In the genomic region with DNA sequence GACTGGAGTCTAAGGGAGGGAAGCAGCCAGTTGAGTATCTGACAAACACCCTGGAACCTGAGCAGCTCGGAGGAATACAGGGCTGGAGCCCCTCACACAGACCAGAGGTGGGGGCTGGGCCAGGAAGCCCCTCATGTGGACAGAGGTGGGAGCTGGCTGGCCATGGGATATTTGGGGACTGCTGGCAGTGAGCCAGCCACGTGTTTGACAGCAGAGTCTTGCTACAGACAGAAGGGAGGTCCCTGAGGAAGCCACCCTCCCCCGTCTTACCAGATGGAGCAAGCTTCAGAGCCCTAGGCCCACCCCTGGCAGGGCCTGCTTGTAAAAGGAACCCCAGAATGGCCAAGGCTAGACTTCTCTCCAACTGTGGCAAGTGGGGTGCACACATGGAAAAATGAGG, we compare ENCODE assay signal across 19 cellular contexts. TPM values are rescaled to one million over a fixed set of nuclear protein-coding genes. Genes with fewer than 3 reads are reported as not detected.
DNase-seq lines count a peak whose midpoint lies in the region; ATAC-seq lines count a peak whose summit lies in the region.
"Had no signal": no experiment of that assay in that cellular context is flagged by ENCODE, and none has a peak within 500 bp of the region (broad histone marks: within the 10 kb centered on the region; RNA-seq: fewer than 3 reads in every experiment).

No MANE protein-coding gene starts in this region.

- no peak overlapping the region for H3K4me3 ChIP-seq in CD8-positive, alpha-beta memory T cell (ENCODE audit: low read length)
- H3K4me3 ChIP-seq: mucosa of descending colon, ovary, smooth muscle cell had no signal

- H3K27ac Mint-ChIP-seq in activated naive CD4-positive, alpha-beta T cell treated with anti-CD3 and anti-CD28 coated beads for 36 hours = peak overlapping the region; percentile 92
- peak overlapping the region in 7 of 8 donors; percentile 8 to 92 (median 34) for H3K27ac Mint-ChIP-seq in CD8-positive, alpha-beta memory T cell
- H3K27ac Mint-ChIP-seq in activated CD8-positive, alpha-beta memory T cell treated with anti-CD3 and anti-CD28 coated beads, Interleukin-2, amount 10 ng/mL, durations not matched to agents 7 days and 5 days = no peak overlapping the region
- peak overlapping the region; percentile 85 to 99 (median 98) for H3K27ac Mint-ChIP-seq in naive thymus-derived CD8-positive, alpha-beta T cell

- no peaks in the 10 kb centered on the region for H3K27me3 ChIP-seq in CD8-positive, alpha-beta memory T cell (ENCODE audit: insufficient read depth, low read length, poor library complexity, severe bottlenecking)
- H3K27me3 ChIP-seq: ovary had no signal

- CTCF ChIA-PET in activated naive CD4-positive, alpha-beta T cell treated with anti-CD3 and anti-CD28 coated beads for 36 hours (lab: Charles Lee) = interaction anchor here (0.6 to 1.2 kb wide), 2 partner anchors 18 to 44 kb away, joined by 3 to 4 read pairs; a partner anchor contains a TSS
- CTCF ChIA-PET in CD8-positive, alpha-beta memory T cell (lab: Charles Lee) = interaction anchor here (1.3 kb wide), 1 partner anchor 27 kb away, joined by 4 read pairs; no protein-coding TSS in a partner anchor
- CTCF ChIA-PET in activated CD8-positive, alpha-beta memory T cell treated with anti-CD3 and anti-CD28 coated beads, Interleukin-2, amount 10 ng/mL, durations not matched to agents 7 days and 5 days (lab: Charles Lee) = no interaction called here

- DNase-seq in activated naive CD4-positive, alpha-beta T cell treated with anti-CD3 and anti-CD28 coated beads for 36 hours = no peak
- no peak for DNase-seq in activated naive CD4-positive, alpha-beta T cell treated with anti-CD3 and anti-CD28 coated beads, Interleukin-2, amount 50 U/mL, for 16 hours
- DNase-seq in CD8-positive, alpha-beta memory T cell = no peak
- peak; percentile 29 for DNase-seq in activated CD8-positive, alpha-beta memory T cell treated with anti-CD3 and anti-CD28 coated beads, Interleukin-2, amount 10 ng/mL, durations not matched to agents 7 days and 5 days
- DNase-seq in naive thymus-derived CD8-positive, alpha-beta T cell = no peak
- no peak for DNase-seq in SK-N-DZ (ENCODE audit: low spot score)
- DNase-seq in activated CD4-positive, CD25-positive, alpha-beta regulatory T cell treated with anti-CD3 and anti-CD28 coated beads, Interleukin-2, amount 50 U/mL, for 72 hours = no peak
- DNase-seq in middle frontal gyrus (ENCODE audit: extremely low spot score, low spot score) = no peak
- DNase-seq: activated CD4-positive, alpha-beta T cell treated with anti-CD3 and anti-CD28 coated beads, Interleukin-2, amount 10 ng/mL, durations not matched to agents 24 days and 14 days; activated effector memory CD4-positive, alpha-beta T cell treated with Interleukin-2 at 50 U/mL for 16 hours; amygdala; C1 segment of cervical spinal cord; HCEC 1CT; mucosa of descending colon; ovary; PC-3; retina had no signal

- H3K9me3 Mint-ChIP-seq in activated naive CD4-positive, alpha-beta T cell treated with anti-CD3 and anti-CD28 coated beads for 36 hours = no peaks in the 10 kb centered on the region
- no peaks in the 10 kb centered on the region for H3K9me3 Mint-ChIP-seq in CD8-positive, alpha-beta memory T cell
- no peaks in the 10 kb centered on the region for H3K9me3 Mint-ChIP-seq in activated CD8-positive, alpha-beta memory T cell treated with anti-CD3 and anti-CD28 coated beads, Interleukin-2, amount 10 ng/mL, durations not matched to agents 7 days and 5 days (ENCODE audit: low read depth)
- peaks cover 0 to 3% (median 0%) of the 10 kb centered on the region in 9 donors for H3K9me3 Mint-ChIP-seq in naive thymus-derived CD8-positive, alpha-beta T cell

- no peak overlapping the region for H3K4me3 Mint-ChIP-seq in activated naive CD4-positive, alpha-beta T cell treated with anti-CD3 and anti-CD28 coated beads for 36 hours
- H3K4me3 Mint-ChIP-seq in CD8-positive, alpha-beta memory T cell = peak overlapping the region in 1 of 7 donors; percentile 27
- H3K4me3 Mint-ChIP-seq in activated CD8-positive, alpha-beta memory T cell treated with anti-CD3 and anti-CD28 coated beads, Interleukin-2, amount 10 ng/mL, durations not matched to agents 7 days and 5 days = no peak overlapping the region
- H3K4me3 Mint-ChIP-seq in naive thymus-derived CD8-positive, alpha-beta T cell = peak overlapping the region in 4 of 10 donors; percentile 26 to 51 (median 32)
- H3K4me3 Mint-ChIP-seq: activated CD4-positive, alpha-beta T cell treated with anti-CD3 and anti-CD28 coated beads, Interleukin-2, amount 10 ng/mL, durations not matched to agents 24 days and 14 days had no signal

- no peaks in the 10 kb centered on the region for H3K27me3 Mint-ChIP-seq in activated naive CD4-positive, alpha-beta T cell treated with anti-CD3 and anti-CD28 coated beads for 36 hours (ENCODE audit: low read depth)
- no peaks in the 10 kb centered on the region for H3K27me3 Mint-ChIP-seq in CD8-positive, alpha-beta memory T cell
- H3K27me3 Mint-ChIP-seq in activated CD8-positive, alpha-beta memory T cell treated with anti-CD3 and anti-CD28 coated beads, Interleukin-2, amount 10 ng/mL, durations not matched to agents 7 days and 5 days = no peaks in the 10 kb centered on the region
- H3K27me3 Mint-ChIP-seq in naive thymus-derived CD8-positive, alpha-beta T cell = no peaks in the 10 kb centered on the region
- H3K27me3 Mint-ChIP-seq: activated CD4-positive, alpha-beta T cell treated with anti-CD3 and anti-CD28 coated beads, Interleukin-2, amount 10 ng/mL, durations not matched to agents 24 days and 14 days had no signal

- H3K9me3 ChIP-seq in CD8-positive, alpha-beta memory T cell (ENCODE audit: low read length) = no peaks in the 10 kb centered on the region
- H3K9me3 ChIP-seq: mucosa of descending colon, ovary had no signal

- peaks cover 26% of the 10 kb centered on the region for H3K36me3 Mint-ChIP-seq in activated naive CD4-positive, alpha-beta T cell treated with anti-CD3 and anti-CD28 coated beads for 36 hours (ENCODE audit: low read depth)
- H3K36me3 Mint-ChIP-seq in CD8-positive, alpha-beta memory T cell = peaks cover 3 to 75% (median 4%) of the 10 kb centered on the region in 3 donors
- peaks cover 4% of the 10 kb centered on the region for H3K36me3 Mint-ChIP-seq in activated CD8-positive, alpha-beta memory T cell treated with anti-CD3 and anti-CD28 coated beads, Interleukin-2, amount 10 ng/mL, durations not matched to agents 7 days and 5 days
- peaks cover 0 to 34% (median 12%) of the 10 kb centered on the region in 3 donors for H3K36me3 Mint-ChIP-seq in naive thymus-derived CD8-positive, alpha-beta T cell

- no peaks in the 10 kb centered on the region for H3K36me3 ChIP-seq in CD8-positive, alpha-beta memory T cell (ENCODE audit: insufficient read depth, low read length)
- H3K36me3 ChIP-seq: ovary had no signal

- H3K4me1 Mint-ChIP-seq in activated naive CD4-positive, alpha-beta T cell treated with anti-CD3 and anti-CD28 coated beads for 36 hours (ENCODE audit: low read depth) = peaks cover 56% of the 10 kb centered on the region
- H3K4me1 Mint-ChIP-seq in CD8-positive, alpha-beta memory T cell = peaks cover 41 to 88% (median 51%) of the 10 kb centered on the region in 3 donors
- peaks cover 46% of the 10 kb centered on the region for H3K4me1 Mint-ChIP-seq in activated CD8-positive, alpha-beta memory T cell treated with anti-CD3 and anti-CD28 coated beads, Interleukin-2, amount 10 ng/mL, durations not matched to agents 7 days and 5 days
- H3K4me1 Mint-ChIP-seq in naive thymus-derived CD8-positive, alpha-beta T cell = peaks cover 24 to 74% (median 68%) of the 10 kb centered on the region in 4 donors

- intact Hi-C loops in activated naive CD4-positive, alpha-beta T cell treated with anti-CD3 and anti-CD28 coated beads for 36 hours (cut with micrococcal nuclease) = no loop called here

- ATAC-seq in activated CD8-positive, alpha-beta memory T cell treated with anti-CD3 and anti-CD28 coated beads, Interleukin-2, amount 10 ng/mL, durations not matched to agents 7 days and 5 days = no peak
- no peak for ATAC-seq in naive thymus-derived CD8-positive, alpha-beta T cell
- ATAC-seq: mucosa of descending colon, PC-3, Right ventricle myocardium inferior had no signal

- peaks cover 74% of the 10 kb centered on the region for H3K4me1 ChIP-seq in CD8-positive, alpha-beta memory T cell (ENCODE audit: insufficient read depth, low read length)

- no peak overlapping the region for H3K27ac ChIP-seq in CD8-positive, alpha-beta memory T cell (ENCODE audit: low read depth, low read length)
- H3K27ac ChIP-seq: ovary had no signal

- POLR2A ChIA-PET in CD8-positive, alpha-beta memory T cell (lab: Charles Lee) = interaction anchor here (0.6 kb wide), 1 partner anchor 27 kb away, joined by 3 read pairs; no protein-coding TSS in a partner anchor
- POLR2A ChIA-PET in naive thymus-derived CD8-positive, alpha-beta T cell (lab: Charles Lee) = interaction anchor here (1.1 to 17.2 kb wide), 3 partner anchors 17 to 94 kb away, joined by 3 to 473 read pairs (median 85); a partner anchor contains a TSS

RNA-seq across cellular contexts. Expression of a gene that starts 3.6 kb away (rescaled TPM):
- 10 to 100 TPM; 35.0 to 38.6 TPM for total RNA-seq in activated naive CD4-positive, alpha-beta T cell treated with anti-CD3 and anti-CD28 coated beads for 36 hours
- 10 to 100 TPM; 48.0 to 49.2 TPM for total RNA-seq in CD8-positive, alpha-beta memory T cell
- polyA plus RNA-seq in CD8-positive, alpha-beta memory T cell = 46.4 TPM
- 10 to 100 TPM; 31.5 to 33.0 TPM for total RNA-seq in activated CD8-positive, alpha-beta memory T cell treated with anti-CD3 and anti-CD28 coated beads, Interleukin-2, amount 10 ng/mL, durations not matched to agents 7 days and 5 days
- 100 to 1,000 TPM; 265 to 270 TPM for total RNA-seq in naive thymus-derived CD8-positive, alpha-beta T cell
- polyA plus RNA-seq in naive thymus-derived CD8-positive, alpha-beta T cell = 10 to 100 TPM; 46.4 to 82.1 (median 57.8) TPM
- polyA plus RNA-seq in SK-N-DZ (2014; cell fraction: cytosol; rRNA removed) = 63.4 and 67.8 TPM in 2 replicates
- polyA plus RNA-seq in SK-N-DZ (2014; cell fraction: nucleus; rRNA removed) = 146 and 220 TPM in 2 replicates

RNA-seq across cellular contexts. Expression of a gene that starts 43.6 kb away (rescaled TPM):
- total RNA-seq in activated naive CD4-positive, alpha-beta T cell treated with anti-CD3 and anti-CD28 coated beads for 36 hours = 10 to 100 TPM; 71.5 to 72.0 TPM
- 10 to 100 TPM; 92.8 to 93.8 TPM for total RNA-seq in CD8-positive, alpha-beta memory T cell
- polyA plus RNA-seq in CD8-positive, alpha-beta memory T cell = 32.8 TPM
- 10 to 100 TPM; 65.1 to 71.9 TPM for total RNA-seq in activated CD8-positive, alpha-beta memory T cell treated with anti-CD3 and anti-CD28 coated beads, Interleukin-2, amount 10 ng/mL, durations not matched to agents 7 days and 5 days
- total RNA-seq in naive thymus-derived CD8-positive, alpha-beta T cell = 100 to 1,000 TPM; 550 to 574 TPM
- 10 to 100 TPM; 68.3 to 78.7 (median 69.9) TPM for polyA plus RNA-seq in naive thymus-derived CD8-positive, alpha-beta T cell
- 21.4 and 23.7 TPM in 2 replicates for polyA plus RNA-seq in SK-N-DZ (2014; cell fraction: cytosol; rRNA removed)
- polyA plus RNA-seq in SK-N-DZ (2014; cell fraction: nucleus; rRNA removed) = 95.5 and 207 TPM in 2 replicates

RNA-seq across cellular contexts. Expression of a gene that starts 44.6 kb away (rescaled TPM):
- 10 to 100 TPM; 91.2 to 93.8 TPM for total RNA-seq in activated naive CD4-positive, alpha-beta T cell treated with anti-CD3 and anti-CD28 coated beads for 36 hours
- 10 to 100 TPM; 82.6 to 87.2 TPM for total RNA-seq in CD8-positive, alpha-beta memory T cell
- polyA plus RNA-seq in CD8-positive, alpha-beta memory T cell = 132 TPM
- 10 to 100 TPM; 86.4 to 99.5 TPM for total RNA-seq in activated CD8-positive, alpha-beta memory T cell treated with anti-CD3 and anti-CD28 coated beads, Interleukin-2, amount 10 ng/mL, durations not matched to agents 7 days and 5 days
- 10 to 100 TPM; 60.4 to 65.4 TPM for total RNA-seq in naive thymus-derived CD8-positive, alpha-beta T cell
- 100 to 1,000 TPM; 109 to 115 (median 112) TPM for polyA plus RNA-seq in naive thymus-derived CD8-positive, alpha-beta T cell
- polyA plus RNA-seq in SK-N-DZ (2014; cell fraction: cytosol; rRNA removed) = 68.1 and 88.7 TPM in 2 replicates
- polyA plus RNA-seq in SK-N-DZ (2014; cell fraction: nucleus; rRNA removed) = 35.0 and 49.3 TPM in 2 replicates

Comparison
In these comparisons a context has a peak if more than half of its experiments do, and no peak if none do; other contexts are left out.
1. RNA of a gene that starts 3.6 kb away (total RNA-seq): 265 to 270 TPM in naive thymus-derived CD8-positive, alpha-beta T cell; 48.0 to 49.2 TPM in CD8-positive, alpha-beta memory T cell, 35.0 to 38.6 TPM in activated naive CD4-positive, alpha-beta T cell treated with anti-CD3 and anti-CD28 coated beads for 36 hours and 31.5 to 33.0 TPM in activated CD8-positive, alpha-beta memory T cell treated with anti-CD3 and anti-CD28 coated beads, Interleukin-2, amount 10 ng/mL, durations not matched to agents 7 days and 5 days; every median in the first group is over 4 times any median in the second.
2. RNA of a gene that starts 43.6 kb away (total RNA-seq): 550 to 574 TPM in naive thymus-derived CD8-positive, alpha-beta T cell; 92.8 to 93.8 TPM in CD8-positive, alpha-beta memory T cell, 71.5 to 72.0 TPM in activated naive CD4-positive, alpha-beta T cell treated with anti-CD3 and anti-CD28 coated beads for 36 hours and 65.1 to 71.9 TPM in activated CD8-positive, alpha-beta memory T cell treated with anti-CD3 and anti-CD28 coated beads, Interleukin-2, amount 10 ng/mL, durations not matched to agents 7 days and 5 days; every median in the first group is over 4 times any median in the second.